Comparison of ENCODE assay signal across 1 cellular context in genomic region chr22:30288414-30289125, GRCh38.
TF ChIP-seq lines count a peak whose summit lies in the region.

No MANE protein-coding gene starts in this region.

TF ChIP-seq in K562, 482 proteins besides CTCF, POLR2A, EP300 and RAD21:
- TF ChIP-seq GTF2F1 (IDR thresholded peaks at IDR 0.05; ENCODE audit: low read depth, low read length) (no peak), SMAD4 (CRISPR knock-in tag; conservative IDR thresholded peaks at IDR 0.05) (no peak), THRAP3 (IDR thresholded peaks at IDR 0.05; ENCODE audit: borderline replicate concordance) (no peak), SREBF1 (IDR thresholded peaks at IDR 0.05; ENCODE audit: borderline replicate concordance, low read depth, low read length) (no peak), JUNB (CRISPR knock-in tag; conservative IDR thresholded peaks at IDR 0.05) (no peak), ZNF75A (CRISPR knock-in tag; IDR thresholded peaks at IDR 0.05) (no peak), CXXC5 (CRISPR knock-in tag; IDR thresholded peaks at IDR 0.05) (no peak), LCOR (CRISPR knock-in tag; IDR thresholded peaks at IDR 0.05) (no peak), NFRKB (IDR thresholded peaks at IDR 0.05; ENCODE audit: low read depth) (no peak), ZBTB7A (IDR thresholded peaks at IDR 0.05; ENCODE audit: borderline replicate concordance, control insufficient read depth, low read depth, low read length) (0 out of 2 replicates have a peak, but pooled peaks have one; percentile 19), KAT7 (CRISPR knock-in tag; IDR thresholded peaks at IDR 0.05; ENCODE audit: borderline replicate concordance) (no peak), HOXB6 (CRISPR knock-in tag; IDR thresholded peaks at IDR 0.05; ENCODE audit: borderline replicate concordance) (no peak), RREB1 (CRISPR knock-in tag; IDR thresholded peaks at IDR 0.05) (no peak), PTBP1 (IDR thresholded peaks at IDR 0.05; ENCODE audit: low read depth, low read length) (0 out of 2 replicates have a peak, but pooled peaks have one; percentile 36), TAF7 (tag; IDR thresholded peaks at IDR 0.05) (no peak), JUND (IDR thresholded peaks at IDR 0.05; ENCODE audit: borderline replicate concordance, low read depth, low read length) (no peak), JUND (tag; IDR thresholded peaks at IDR 0.05; ENCODE audit: borderline replicate concordance, low read depth, low read length) (no peak), RBM25 (IDR thresholded peaks at IDR 0.05; ENCODE audit: low read depth, low read length, severe bottlenecking) (peak; percentile 93), BCOR (IDR thresholded peaks at IDR 0.05) (peak; percentile 87), ZNF609 (CRISPR knock-in tag; IDR thresholded peaks at IDR 0.05; ENCODE audit: borderline replicate concordance) (no peak), SMARCA5 (IDR thresholded peaks at IDR 0.05) (peak; percentile 72), ZNF239 (CRISPR knock-in tag; IDR thresholded peaks at IDR 0.05) (no peak), NR1H2 (CRISPR knock-in tag; IDR thresholded peaks at IDR 0.05) (no peak), ZEB2 (IDR thresholded peaks at IDR 0.05) (no peak), RBM34 (IDR thresholded peaks at IDR 0.05; ENCODE audit: borderline replicate concordance, insufficient read depth, low read length) (no peak), WHSC1 (IDR thresholded peaks at IDR 0.05; ENCODE audit: low read length) (no peak), ZFP36 (IDR thresholded peaks at IDR 0.05; ENCODE audit: low read depth, low read length, partially characterized antibody) (peak; percentile 77), KDM1A (IDR thresholded peaks at IDR 0.05) (peak; percentile 35 to 64; a peak in 3 of 4 replicates), ZNF57 (CRISPR knock-in tag; IDR thresholded peaks at IDR 0.05) (no peak), NEUROD1 (IDR thresholded peaks at IDR 0.05; ENCODE audit: borderline replicate concordance, low read depth, low read length, partially characterized antibody) (no peak), ZFX (CRISPR knock-in tag; IDR thresholded peaks at IDR 0.05) (peak; percentile 47; the same call in 1 of the 2 replicates)
- TF ChIP-seq, protein P1, sequence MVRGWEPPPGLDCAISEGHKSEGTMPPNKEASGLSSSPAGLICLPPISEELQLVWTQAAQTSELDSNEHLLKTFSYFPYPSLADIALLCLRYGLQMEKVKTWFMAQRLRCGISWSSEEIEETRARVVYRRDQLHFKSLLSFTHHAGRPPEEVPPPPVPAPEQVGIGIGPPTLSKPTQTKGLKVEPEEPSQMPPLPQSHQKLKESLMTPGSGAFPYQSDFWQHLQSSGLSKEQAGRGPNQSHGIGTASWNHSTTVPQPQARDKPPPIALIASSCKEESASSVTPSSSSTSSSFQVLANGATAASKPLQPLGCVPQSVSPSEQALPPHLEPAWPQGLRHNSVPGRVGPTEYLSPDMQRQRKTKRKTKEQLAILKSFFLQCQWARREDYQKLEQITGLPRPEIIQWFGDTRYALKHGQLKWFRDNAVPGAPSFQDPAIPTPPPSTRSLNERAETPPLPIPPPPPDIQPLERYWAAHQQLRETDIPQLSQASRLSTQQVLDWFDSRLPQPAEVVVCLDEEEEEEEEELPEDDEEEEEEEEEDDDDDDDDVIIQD (CRISPR knock-in tag; IDR thresholded peaks at IDR 0.05) = no peak
